ENCODE assay signal across 1 cellular context in the genomic region with DNA sequence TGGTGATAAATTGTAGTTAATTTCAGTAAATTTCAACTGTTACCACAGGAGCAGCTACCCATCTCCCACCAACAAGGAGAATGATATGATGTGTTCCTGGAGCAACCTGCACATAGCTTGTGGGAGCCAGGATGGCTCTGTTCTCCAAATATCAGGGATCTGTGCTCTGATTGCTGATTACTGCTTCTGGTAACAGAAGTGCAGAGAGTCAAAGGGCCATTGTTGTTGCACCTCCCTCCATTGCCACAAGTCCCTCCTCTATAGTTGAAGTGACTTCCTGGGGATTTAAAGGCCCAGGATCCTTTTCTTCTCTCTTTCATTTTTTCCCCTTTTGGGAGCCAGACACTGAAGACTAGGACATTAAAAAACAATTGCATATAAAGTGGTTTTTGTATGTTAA.
TF ChIP-seq lines count a peak whose summit lies in the region.

No MANE protein-coding gene starts in this region.

TF ChIP-seq in IMR-90, 13 proteins besides CTCF, POLR2A, EP300 and RAD21 (continued from another document):
- TF ChIP-seq, protein P1, sequence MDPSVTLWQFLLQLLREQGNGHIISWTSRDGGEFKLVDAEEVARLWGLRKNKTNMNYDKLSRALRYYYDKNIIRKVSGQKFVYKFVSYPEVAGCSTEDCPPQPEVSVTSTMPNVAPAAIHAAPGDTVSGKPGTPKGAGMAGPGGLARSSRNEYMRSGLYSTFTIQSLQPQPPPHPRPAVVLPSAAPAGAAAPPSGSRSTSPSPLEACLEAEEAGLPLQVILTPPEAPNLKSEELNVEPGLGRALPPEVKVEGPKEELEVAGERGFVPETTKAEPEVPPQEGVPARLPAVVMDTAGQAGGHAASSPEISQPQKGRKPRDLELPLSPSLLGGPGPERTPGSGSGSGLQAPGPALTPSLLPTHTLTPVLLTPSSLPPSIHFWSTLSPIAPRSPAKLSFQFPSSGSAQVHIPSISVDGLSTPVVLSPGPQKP (IDR thresholded peaks at IDR 0.05; ENCODE audit: borderline replicate concordance, low read depth, low read length), result no peak
- TF ChIP-seq SMC3 (IDR thresholded peaks at IDR 0.05; ENCODE audit: low read depth, low read length), result no peak
